In the genomic region with DNA sequence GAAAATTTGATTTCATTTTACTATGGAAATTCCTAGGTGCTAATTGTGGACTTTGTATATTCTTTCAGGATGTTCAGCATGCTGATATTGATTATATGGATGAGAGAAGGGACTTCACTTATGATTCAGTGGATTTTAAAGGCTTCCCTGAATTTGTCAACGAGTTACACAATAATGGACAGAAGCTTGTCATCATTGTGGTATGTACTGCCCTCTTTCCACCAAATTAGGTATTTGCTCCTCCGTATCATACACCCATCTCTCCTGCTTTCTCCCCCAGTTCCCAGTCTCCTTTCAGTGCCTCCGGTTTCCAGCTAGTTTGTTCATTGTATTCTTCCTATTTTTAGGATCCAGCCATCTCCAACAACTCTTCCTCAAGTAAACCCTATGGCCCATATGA, we compare ENCODE assay signal across 1 cellular context.
TF ChIP-seq lines count a peak whose summit lies in the region.

No MANE protein-coding gene starts in this region.

TF ChIP-seq in GM23338, 12 proteins besides CTCF, POLR2A, EP300 and RAD21 (continued from another document):
- TF ChIP-seq, protein P1, sequence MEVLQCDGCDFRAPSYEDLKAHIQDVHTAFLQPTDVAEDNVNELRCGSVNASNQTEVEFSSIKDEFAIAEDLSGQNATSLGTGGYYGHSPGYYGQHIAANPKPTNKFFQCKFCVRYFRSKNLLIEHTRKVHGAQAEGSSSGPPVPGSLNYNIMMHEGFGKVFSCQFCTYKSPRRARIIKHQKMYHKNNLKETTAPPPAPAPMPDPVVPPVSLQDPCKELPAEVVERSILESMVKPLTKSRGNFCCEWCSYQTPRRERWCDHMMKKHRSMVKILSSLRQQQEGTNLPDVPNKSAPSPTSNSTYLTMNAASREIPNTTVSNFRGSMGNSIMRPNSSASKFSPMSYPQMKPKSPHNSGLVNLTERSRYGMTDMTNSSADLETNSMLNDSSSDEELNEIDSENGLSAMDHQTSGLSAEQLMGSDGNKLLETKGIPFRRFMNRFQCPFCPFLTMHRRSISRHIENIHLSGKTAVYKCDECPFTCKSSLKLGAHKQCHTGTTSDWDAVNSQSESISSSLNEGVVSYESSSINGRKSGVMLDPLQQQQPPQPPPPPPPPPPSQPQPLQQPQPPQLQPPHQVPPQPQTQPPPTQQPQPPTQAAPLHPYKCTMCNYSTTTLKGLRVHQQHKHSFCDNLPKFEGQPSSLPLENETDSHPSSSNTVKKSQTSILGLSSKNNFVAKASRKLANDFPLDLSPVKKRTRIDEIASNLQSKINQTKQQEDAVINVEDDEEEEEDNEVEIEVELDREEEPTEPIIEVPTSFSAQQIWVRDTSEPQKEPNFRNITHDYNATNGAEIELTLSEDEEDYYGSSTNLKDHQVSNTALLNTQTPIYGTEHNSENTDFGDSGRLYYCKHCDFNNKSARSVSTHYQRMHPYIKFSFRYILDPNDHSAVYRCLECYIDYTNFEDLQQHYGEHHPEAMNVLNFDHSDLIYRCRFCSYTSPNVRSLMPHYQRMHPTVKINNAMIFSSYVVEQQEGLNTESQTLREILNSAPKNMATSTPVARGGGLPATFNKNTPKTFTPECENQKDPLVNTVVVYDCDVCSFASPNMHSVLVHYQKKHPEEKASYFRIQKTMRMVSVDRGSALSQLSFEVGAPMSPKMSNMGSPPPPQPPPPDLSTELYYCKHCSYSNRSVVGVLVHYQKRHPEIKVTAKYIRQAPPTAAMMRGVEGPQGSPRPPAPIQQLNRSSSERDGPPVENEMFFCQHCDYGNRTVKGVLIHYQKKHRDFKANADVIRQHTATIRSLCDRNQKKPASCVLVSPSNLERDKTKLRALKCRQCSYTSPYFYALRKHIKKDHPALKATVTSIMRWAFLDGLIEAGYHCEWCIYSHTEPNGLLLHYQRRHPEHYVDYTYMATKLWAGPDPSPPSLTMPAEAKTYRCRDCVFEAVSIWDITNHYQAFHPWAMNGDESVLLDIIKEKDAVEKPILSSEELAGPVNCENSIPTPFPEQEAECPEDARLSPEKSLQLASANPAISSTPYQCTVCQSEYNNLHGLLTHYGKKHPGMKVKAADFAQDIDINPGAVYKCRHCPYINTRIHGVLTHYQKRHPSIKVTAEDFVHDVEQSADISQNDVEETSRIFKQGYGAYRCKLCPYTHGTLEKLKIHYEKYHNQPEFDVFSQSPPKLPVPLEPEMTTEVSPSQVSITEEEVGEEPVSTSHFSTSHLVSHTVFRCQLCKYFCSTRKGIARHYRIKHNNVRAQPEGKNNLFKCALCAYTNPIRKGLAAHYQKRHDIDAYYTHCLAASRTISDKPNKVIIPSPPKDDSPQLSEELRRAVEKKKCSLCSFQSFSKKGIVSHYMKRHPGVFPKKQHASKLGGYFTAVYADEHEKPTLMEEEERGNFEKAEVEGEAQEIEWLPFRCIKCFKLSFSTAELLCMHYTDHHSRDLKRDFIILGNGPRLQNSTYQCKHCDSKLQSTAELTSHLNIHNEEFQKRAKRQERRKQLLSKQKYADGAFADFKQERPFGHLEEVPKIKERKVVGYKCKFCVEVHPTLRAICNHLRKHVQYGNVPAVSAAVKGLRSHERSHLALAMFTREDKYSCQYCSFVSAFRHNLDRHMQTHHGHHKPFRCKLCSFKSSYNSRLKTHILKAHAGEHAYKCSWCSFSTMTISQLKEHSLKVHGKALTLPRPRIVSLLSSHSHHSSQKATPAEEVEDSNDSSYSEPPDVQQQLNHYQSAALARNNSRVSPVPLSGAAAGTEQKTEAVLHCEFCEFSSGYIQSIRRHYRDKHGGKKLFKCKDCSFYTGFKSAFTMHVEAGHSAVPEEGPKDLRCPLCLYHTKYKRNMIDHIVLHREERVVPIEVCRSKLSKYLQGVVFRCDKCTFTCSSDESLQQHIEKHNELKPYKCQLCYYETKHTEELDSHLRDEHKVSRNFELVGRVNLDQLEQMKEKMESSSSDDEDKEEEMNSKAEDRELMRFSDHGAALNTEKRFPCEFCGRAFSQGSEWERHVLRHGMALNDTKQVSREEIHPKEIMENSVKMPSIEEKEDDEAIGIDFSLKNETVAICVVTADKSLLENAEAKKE (CRISPR knock-in tag; IDR thresholded peaks at IDR 0.05): no peak
- TF ChIP-seq, protein P2, sequence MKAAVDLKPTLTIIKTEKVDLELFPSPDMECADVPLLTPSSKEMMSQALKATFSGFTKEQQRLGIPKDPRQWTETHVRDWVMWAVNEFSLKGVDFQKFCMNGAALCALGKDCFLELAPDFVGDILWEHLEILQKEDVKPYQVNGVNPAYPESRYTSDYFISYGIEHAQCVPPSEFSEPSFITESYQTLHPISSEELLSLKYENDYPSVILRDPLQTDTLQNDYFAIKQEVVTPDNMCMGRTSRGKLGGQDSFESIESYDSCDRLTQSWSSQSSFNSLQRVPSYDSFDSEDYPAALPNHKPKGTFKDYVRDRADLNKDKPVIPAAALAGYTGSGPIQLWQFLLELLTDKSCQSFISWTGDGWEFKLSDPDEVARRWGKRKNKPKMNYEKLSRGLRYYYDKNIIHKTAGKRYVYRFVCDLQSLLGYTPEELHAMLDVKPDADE (IDR thresholded peaks at IDR 0.05): no peak
- TF ChIP-seq CREB1 (CRISPR knock-in tag; IDR thresholded peaks at IDR 0.05; ENCODE audit: low read depth): no peak
